16 cellular contexts compared by ENCODE assay signal in genomic region chr16:71357681-71358080, GRCh38. TPM values are rescaled to one million over a fixed set of nuclear protein-coding genes. Genes with fewer than 3 reads are reported as not detected.
DNase-seq lines count a peak whose midpoint lies in the region; ATAC-seq and TF ChIP-seq lines count a peak whose summit lies in the region.
"Had no signal": no experiment of that assay in that cellular context is flagged by ENCODE, and none has a peak within 500 bp of the region (broad histone marks: within the 10 kb centered on the region; RNA-seq: fewer than 3 reads in every experiment).

No MANE protein-coding gene starts in this region.

- no peaks in the 10 kb centered on the region for H3K9me3 Mint-ChIP-seq in neural progenitor cell
- no peaks in the 10 kb centered on the region for H3K9me3 Mint-ChIP-seq in CD8-positive, alpha-beta T cell
- H3K9me3 Mint-ChIP-seq: activated naive CD4-positive, alpha-beta T cell treated with anti-CD3 and anti-CD28 coated beads, Interleukin-2, amount 50 U/mL, for 24 hours; immature natural killer cell; T-helper 1 cell treated with Interleukin-12 subunit alpha and Interleukin-12 subunit beta and Interleukin-4 antibody, amounts not matched to agents 30 μg/mL and 1 μg/mL, for 36 hours had no signal

- peak; percentile 25 for DNase-seq in NCI-H2227 (lab: John Stamatoyannopoulos, UW; ENCODE audit: unreplicated experiment)
- no peak for DNase-seq in NCI-H2227 treated with DMSO at 0.1 percent for 48 hours (lab: John Stamatoyannopoulos, UW)
- peak; percentile 67 for DNase-seq in RKO (ENCODE audit: low spot score)
- peak; percentile 58 for DNase-seq in neural progenitor cell (ENCODE audit: low spot score)
- no peak for DNase-seq in cerebellum (ENCODE audit: low spot score)
- no peak for DNase-seq in CD8-positive, alpha-beta T cell
- DNase-seq: DND-41, foreskin keratinocyte, NCI-H510A had no signal

- no peak overlapping the region for H3K27ac Mint-ChIP-seq in neural progenitor cell
- H3K27ac Mint-ChIP-seq in CD8-positive, alpha-beta T cell, result no peak overlapping the region
- H3K27ac Mint-ChIP-seq: activated CD4-positive, alpha-beta T cell treated with anti-CD3 and anti-CD28 coated beads for 36 hours; activated naive CD4-positive, alpha-beta T cell treated with anti-CD3 and anti-CD28 coated beads, Interleukin-2, amount 50 U/mL, for 24 hours; immature natural killer cell; T-helper 1 cell treated with Interleukin-12 subunit alpha and Interleukin-12 subunit beta and Interleukin-4 antibody, amounts not matched to agents 30 μg/mL and 1 μg/mL, for 36 hours had no signal

- H3K4me1 Mint-ChIP-seq in neural progenitor cell, result peaks cover 11% of the 10 kb centered on the region
- H3K4me1 Mint-ChIP-seq in CD8-positive, alpha-beta T cell (ENCODE audit: low read depth), result peaks cover 3% of the 10 kb centered on the region
- H3K4me1 Mint-ChIP-seq: activated CD4-positive, alpha-beta T cell treated with anti-CD3 and anti-CD28 coated beads for 36 hours had no signal

- H2AFZ ChIP-seq in neural progenitor cell (replicated peaks), result no peak overlapping the region

- H4K20me1 ChIP-seq in neural progenitor cell (ENCODE audit: low read depth), result no peaks in the 10 kb centered on the region

- H3K4me3 Mint-ChIP-seq in neural progenitor cell, result no peak overlapping the region
- no peak overlapping the region for H3K4me3 Mint-ChIP-seq in CD8-positive, alpha-beta T cell
- H3K4me3 Mint-ChIP-seq: activated CD4-positive, alpha-beta T cell treated with anti-CD3 and anti-CD28 coated beads for 36 hours; T-helper 1 cell treated with Interleukin-12 subunit alpha and Interleukin-12 subunit beta and Interleukin-4 antibody, amounts not matched to agents 30 μg/mL and 1 μg/mL, for 36 hours had no signal

- peak overlapping the region; percentile 82 for H3K4me2 ChIP-seq in neural progenitor cell

- H3K36me3 Mint-ChIP-seq in neural progenitor cell, result no peaks in the 10 kb centered on the region
- no peaks in the 10 kb centered on the region for H3K36me3 Mint-ChIP-seq in CD8-positive, alpha-beta T cell
- H3K36me3 Mint-ChIP-seq: activated naive CD4-positive, alpha-beta T cell treated with anti-CD3 and anti-CD28 coated beads, Interleukin-2, amount 50 U/mL, for 24 hours; immature natural killer cell had no signal

- H3K27me3 Mint-ChIP-seq in neural progenitor cell (ENCODE audit: insufficient read depth, low read depth), result peaks cover 11% of the 10 kb centered on the region
- peaks cover 31% of the 10 kb centered on the region for H3K27me3 Mint-ChIP-seq in CD8-positive, alpha-beta T cell (ENCODE audit: low read depth)

- H3K9me3 ChIP-seq in ES-I3 (ENCODE audit: control insufficient read depth, insufficient read depth, low read length) (no peaks in the 10 kb centered on the region), neural progenitor cell (ENCODE audit: low read depth) (no peaks in the 10 kb centered on the region)
- H3K9me3 ChIP-seq in CD8-positive, alpha-beta T cell (ENCODE audit: low read length), result no peaks in the 10 kb centered on the region
- H3K9me3 ChIP-seq: ovary had no signal

- TF ChIP-seq CTCF in neural progenitor cell (IDR thresholded peaks at IDR 0.05), result peak; percentile 17
- TF ChIP-seq CTCF in CD8-positive, alpha-beta T cell (IDR thresholded peaks at IDR 0.05), result no peak

- POLR2A ChIA-PET in CD8-positive, alpha-beta T cell (lab: Charles Lee), result no interaction called here

- no peaks in the 10 kb centered on the region for H3F3A ChIP-seq in neural progenitor cell (ENCODE audit: low read depth)

- no peak for ATAC-seq in GM21737 (IDR thresholded peaks at IDR 0.05; ENCODE audit: unreplicated experiment)
- no peak for ATAC-seq in CD8-positive, alpha-beta T cell

- no peak overlapping the region for H3K4me3 ChIP-seq in neural progenitor cell
- no peak overlapping the region for H3K4me3 ChIP-seq in CD8-positive, alpha-beta T cell (ENCODE audit: low read depth, low read length)

- H3K4me1 ChIP-seq in ES-I3 (ENCODE audit: insufficient read depth, low read length), result peaks cover 6% of the 10 kb centered on the region
- H3K4me1 ChIP-seq in neural progenitor cell, result no peaks in the 10 kb centered on the region
- no peaks in the 10 kb centered on the region for H3K4me1 ChIP-seq in CD8-positive, alpha-beta T cell (ENCODE audit: insufficient read depth, low read length)
- H3K4me1 ChIP-seq: foreskin keratinocyte had no signal

- CTCF ChIA-PET in CD8-positive, alpha-beta T cell (lab: Charles Lee), result interaction anchor here (0.7 to 3.4 kb wide), 4 partner anchors 11 to 586 kb away, joined by 3 to 10 read pairs (median 4); no protein-coding TSS in a partner anchor

- intact Hi-C loops in CD8-positive, alpha-beta T cell (cut with DNase I, micrococcal nuclease), result no loop called here

- H3K36me3 ChIP-seq in ES-I3 (ENCODE audit: insufficient read depth, low read length) (no peaks in the 10 kb centered on the region), neural progenitor cell (no peaks in the 10 kb centered on the region)
- no peaks in the 10 kb centered on the region for H3K36me3 ChIP-seq in CD8-positive, alpha-beta T cell (ENCODE audit: insufficient read depth, low read length)
- H3K36me3 ChIP-seq: ovary had no signal

- H3K79me2 ChIP-seq in neural progenitor cell (ENCODE audit: low read depth), result no peaks in the 10 kb centered on the region

- no peak overlapping the region for H3K27ac ChIP-seq in neural progenitor cell
- no peak overlapping the region for H3K27ac ChIP-seq in CD8-positive, alpha-beta T cell (ENCODE audit: low read depth, low read length)
- H3K27ac ChIP-seq: foreskin keratinocyte, ovary had no signal

- peaks cover 36% of the 10 kb centered on the region for H3K27me3 ChIP-seq in neural progenitor cell
- H3K27me3 ChIP-seq in CD8-positive, alpha-beta T cell (ENCODE audit: insufficient read depth, low read length), result peaks cover 8% of the 10 kb centered on the region
- H3K27me3 ChIP-seq: ovary had no signal

- H3K9ac ChIP-seq in ES-I3 (ENCODE audit: low read depth, low read length) (peak overlapping the region; percentile 33; the same call in 1 of the 2 replicates), neural progenitor cell (no peak overlapping the region)

RNA-seq across cellular contexts. Expression of gene CALB2, which starts 0.8 kb away (rescaled TPM):
- total RNA-seq in neural progenitor cell (ENCODE audit: low replicate concordance) (0.62 TPM in 1 of 2 replicates, not detected in the other), cerebellum (8.3 TPM)
- total RNA-seq in CD8-positive, alpha-beta T cell, result not detected
- total RNA-seq: activated CD4-positive, alpha-beta T cell treated with anti-CD3 and anti-CD28 coated beads for 36 hours had no signal

Comparison
In these comparisons a context has a peak if more than half of its experiments do, and no peak if none do; other contexts are left out.
1. DNase-seq: peak in NCI-H2227 (single experiment), RKO (single experiment) and neural progenitor cell (single experiment); none in NCI-H2227 treated with DMSO at 0.1 percent for 48 hours (single experiment), cerebellum (single experiment) and CD8-positive, alpha-beta T cell (0 of 7).